Comparison of ENCODE assay signal across 1 cellular context in genomic region chr21:46059195-46059594, GRCh38.
TF ChIP-seq lines count a peak whose summit lies in the region.

No MANE protein-coding gene starts in this region.

TF ChIP-seq in GM23338, 12 proteins besides CTCF, POLR2A, EP300 and RAD21 (continued from another document):
- TF ChIP-seq, protein P1, sequence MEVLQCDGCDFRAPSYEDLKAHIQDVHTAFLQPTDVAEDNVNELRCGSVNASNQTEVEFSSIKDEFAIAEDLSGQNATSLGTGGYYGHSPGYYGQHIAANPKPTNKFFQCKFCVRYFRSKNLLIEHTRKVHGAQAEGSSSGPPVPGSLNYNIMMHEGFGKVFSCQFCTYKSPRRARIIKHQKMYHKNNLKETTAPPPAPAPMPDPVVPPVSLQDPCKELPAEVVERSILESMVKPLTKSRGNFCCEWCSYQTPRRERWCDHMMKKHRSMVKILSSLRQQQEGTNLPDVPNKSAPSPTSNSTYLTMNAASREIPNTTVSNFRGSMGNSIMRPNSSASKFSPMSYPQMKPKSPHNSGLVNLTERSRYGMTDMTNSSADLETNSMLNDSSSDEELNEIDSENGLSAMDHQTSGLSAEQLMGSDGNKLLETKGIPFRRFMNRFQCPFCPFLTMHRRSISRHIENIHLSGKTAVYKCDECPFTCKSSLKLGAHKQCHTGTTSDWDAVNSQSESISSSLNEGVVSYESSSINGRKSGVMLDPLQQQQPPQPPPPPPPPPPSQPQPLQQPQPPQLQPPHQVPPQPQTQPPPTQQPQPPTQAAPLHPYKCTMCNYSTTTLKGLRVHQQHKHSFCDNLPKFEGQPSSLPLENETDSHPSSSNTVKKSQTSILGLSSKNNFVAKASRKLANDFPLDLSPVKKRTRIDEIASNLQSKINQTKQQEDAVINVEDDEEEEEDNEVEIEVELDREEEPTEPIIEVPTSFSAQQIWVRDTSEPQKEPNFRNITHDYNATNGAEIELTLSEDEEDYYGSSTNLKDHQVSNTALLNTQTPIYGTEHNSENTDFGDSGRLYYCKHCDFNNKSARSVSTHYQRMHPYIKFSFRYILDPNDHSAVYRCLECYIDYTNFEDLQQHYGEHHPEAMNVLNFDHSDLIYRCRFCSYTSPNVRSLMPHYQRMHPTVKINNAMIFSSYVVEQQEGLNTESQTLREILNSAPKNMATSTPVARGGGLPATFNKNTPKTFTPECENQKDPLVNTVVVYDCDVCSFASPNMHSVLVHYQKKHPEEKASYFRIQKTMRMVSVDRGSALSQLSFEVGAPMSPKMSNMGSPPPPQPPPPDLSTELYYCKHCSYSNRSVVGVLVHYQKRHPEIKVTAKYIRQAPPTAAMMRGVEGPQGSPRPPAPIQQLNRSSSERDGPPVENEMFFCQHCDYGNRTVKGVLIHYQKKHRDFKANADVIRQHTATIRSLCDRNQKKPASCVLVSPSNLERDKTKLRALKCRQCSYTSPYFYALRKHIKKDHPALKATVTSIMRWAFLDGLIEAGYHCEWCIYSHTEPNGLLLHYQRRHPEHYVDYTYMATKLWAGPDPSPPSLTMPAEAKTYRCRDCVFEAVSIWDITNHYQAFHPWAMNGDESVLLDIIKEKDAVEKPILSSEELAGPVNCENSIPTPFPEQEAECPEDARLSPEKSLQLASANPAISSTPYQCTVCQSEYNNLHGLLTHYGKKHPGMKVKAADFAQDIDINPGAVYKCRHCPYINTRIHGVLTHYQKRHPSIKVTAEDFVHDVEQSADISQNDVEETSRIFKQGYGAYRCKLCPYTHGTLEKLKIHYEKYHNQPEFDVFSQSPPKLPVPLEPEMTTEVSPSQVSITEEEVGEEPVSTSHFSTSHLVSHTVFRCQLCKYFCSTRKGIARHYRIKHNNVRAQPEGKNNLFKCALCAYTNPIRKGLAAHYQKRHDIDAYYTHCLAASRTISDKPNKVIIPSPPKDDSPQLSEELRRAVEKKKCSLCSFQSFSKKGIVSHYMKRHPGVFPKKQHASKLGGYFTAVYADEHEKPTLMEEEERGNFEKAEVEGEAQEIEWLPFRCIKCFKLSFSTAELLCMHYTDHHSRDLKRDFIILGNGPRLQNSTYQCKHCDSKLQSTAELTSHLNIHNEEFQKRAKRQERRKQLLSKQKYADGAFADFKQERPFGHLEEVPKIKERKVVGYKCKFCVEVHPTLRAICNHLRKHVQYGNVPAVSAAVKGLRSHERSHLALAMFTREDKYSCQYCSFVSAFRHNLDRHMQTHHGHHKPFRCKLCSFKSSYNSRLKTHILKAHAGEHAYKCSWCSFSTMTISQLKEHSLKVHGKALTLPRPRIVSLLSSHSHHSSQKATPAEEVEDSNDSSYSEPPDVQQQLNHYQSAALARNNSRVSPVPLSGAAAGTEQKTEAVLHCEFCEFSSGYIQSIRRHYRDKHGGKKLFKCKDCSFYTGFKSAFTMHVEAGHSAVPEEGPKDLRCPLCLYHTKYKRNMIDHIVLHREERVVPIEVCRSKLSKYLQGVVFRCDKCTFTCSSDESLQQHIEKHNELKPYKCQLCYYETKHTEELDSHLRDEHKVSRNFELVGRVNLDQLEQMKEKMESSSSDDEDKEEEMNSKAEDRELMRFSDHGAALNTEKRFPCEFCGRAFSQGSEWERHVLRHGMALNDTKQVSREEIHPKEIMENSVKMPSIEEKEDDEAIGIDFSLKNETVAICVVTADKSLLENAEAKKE (CRISPR knock-in tag; IDR thresholded peaks at IDR 0.05): no peak
- TF ChIP-seq CREB1 (CRISPR knock-in tag; IDR thresholded peaks at IDR 0.05; ENCODE audit: low read depth) (no peak), EZH2 (IDR thresholded peaks at IDR 0.05; ENCODE audit: low read depth, unreplicated experiment) (no peak), NANOG (IDR thresholded peaks at IDR 0.05; ENCODE audit: borderline replicate concordance) (no peak), STAT1 (IDR thresholded peaks at IDR 0.05; ENCODE audit: unreplicated experiment) (no peak), JUNB (IDR thresholded peaks at IDR 0.05; ENCODE audit: unreplicated experiment) (no peak), POLR2AphosphoS5 (IDR thresholded peaks at IDR 0.05; ENCODE audit: low read depth) (no peak), ZNF331 (CRISPR knock-in tag; IDR thresholded peaks at IDR 0.05; ENCODE audit: low read depth) (no peak), EZH2phosphoT487 (IDR thresholded peaks at IDR 0.05; ENCODE audit: unreplicated experiment) (no peak), ZNF114 (CRISPR knock-in tag; IDR thresholded peaks at IDR 0.05) (no peak)
- TF ChIP-seq, protein P2, sequence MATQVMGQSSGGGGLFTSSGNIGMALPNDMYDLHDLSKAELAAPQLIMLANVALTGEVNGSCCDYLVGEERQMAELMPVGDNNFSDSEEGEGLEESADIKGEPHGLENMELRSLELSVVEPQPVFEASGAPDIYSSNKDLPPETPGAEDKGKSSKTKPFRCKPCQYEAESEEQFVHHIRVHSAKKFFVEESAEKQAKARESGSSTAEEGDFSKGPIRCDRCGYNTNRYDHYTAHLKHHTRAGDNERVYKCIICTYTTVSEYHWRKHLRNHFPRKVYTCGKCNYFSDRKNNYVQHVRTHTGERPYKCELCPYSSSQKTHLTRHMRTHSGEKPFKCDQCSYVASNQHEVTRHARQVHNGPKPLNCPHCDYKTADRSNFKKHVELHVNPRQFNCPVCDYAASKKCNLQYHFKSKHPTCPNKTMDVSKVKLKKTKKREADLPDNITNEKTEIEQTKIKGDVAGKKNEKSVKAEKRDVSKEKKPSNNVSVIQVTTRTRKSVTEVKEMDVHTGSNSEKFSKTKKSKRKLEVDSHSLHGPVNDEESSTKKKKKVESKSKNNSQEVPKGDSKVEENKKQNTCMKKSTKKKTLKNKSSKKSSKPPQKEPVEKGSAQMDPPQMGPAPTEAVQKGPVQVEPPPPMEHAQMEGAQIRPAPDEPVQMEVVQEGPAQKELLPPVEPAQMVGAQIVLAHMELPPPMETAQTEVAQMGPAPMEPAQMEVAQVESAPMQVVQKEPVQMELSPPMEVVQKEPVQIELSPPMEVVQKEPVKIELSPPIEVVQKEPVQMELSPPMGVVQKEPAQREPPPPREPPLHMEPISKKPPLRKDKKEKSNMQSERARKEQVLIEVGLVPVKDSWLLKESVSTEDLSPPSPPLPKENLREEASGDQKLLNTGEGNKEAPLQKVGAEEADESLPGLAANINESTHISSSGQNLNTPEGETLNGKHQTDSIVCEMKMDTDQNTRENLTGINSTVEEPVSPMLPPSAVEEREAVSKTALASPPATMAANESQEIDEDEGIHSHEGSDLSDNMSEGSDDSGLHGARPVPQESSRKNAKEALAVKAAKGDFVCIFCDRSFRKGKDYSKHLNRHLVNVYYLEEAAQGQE (IDR thresholded peaks at IDR 0.05; ENCODE audit: unreplicated experiment): no peak
